In the genomic region with DNA sequence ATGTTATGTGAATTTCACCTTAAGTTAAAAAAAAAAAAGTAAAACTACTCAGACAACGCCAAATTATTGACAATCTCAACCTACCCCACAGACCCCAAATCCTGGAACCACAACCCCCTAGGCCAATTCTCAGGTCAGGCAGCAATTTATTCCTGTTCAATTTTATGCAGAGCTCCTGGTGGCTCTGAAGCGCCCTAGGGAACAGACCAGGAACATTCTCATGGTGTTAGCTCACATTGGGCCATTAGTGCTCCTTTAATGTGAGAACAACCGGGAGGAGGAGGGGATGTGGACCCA, we compare ENCODE assay signal across 8 cellular contexts. TPM values are rescaled to one million over a fixed set of nuclear protein-coding genes. Genes with fewer than 3 reads are reported as not detected.
DNase-seq lines count a peak whose midpoint lies in the region; ATAC-seq lines count a peak whose summit lies in the region.

No MANE protein-coding gene starts in this region.

- intact Hi-C loops in activated T-helper 2 cell treated with anti-CD3 and anti-CD28 coated beads, Interferon-gamma antibody, Interleukin-2, Interleukin-4, amounts not matched to agents 10 μg/mL and 5 μg/mL and 100 μg/mL, durations not matched to agents 14 hours and 24 hours and 36 hours (cut with micrococcal nuclease) = loop anchor here (1.0 to 2.0 kb wide), 2 partner anchors 12 to 69 kb away; no protein-coding TSS in a partner anchor

- peak overlapping the region; percentile 65 to 80 for H3K9ac ChIP-seq in stomach smooth muscle (ENCODE audit: low read length in 2 of 2)

- DNase-seq in DMS79 treated with DMSO at 0.1 percent for 48 hours (lab: John Stamatoyannopoulos, UW) (peak; percentile 58), DMS79 (lab: John Stamatoyannopoulos, UW) (no peak), immature natural killer cell (no peak), GM19238 (ENCODE audit: insufficient read length, low spot score) (no peak), NCI-H1417 treated with DMSO at 0.1 percent for 48 hours (lab: John Stamatoyannopoulos, UW) (no peak)
- no peak for DNase-seq in activated T-helper 2 cell treated with anti-CD3 and anti-CD28 coated beads, Interferon-gamma antibody, Interleukin-2, Interleukin-4, amounts not matched to agents 10 μg/mL and 5 μg/mL and 100 μg/mL, durations not matched to agents 14 hours and 24 hours and 36 hours (ENCODE audit: low spot score)

- H3K4me1 Mint-ChIP-seq in activated T-helper 2 cell treated with anti-CD3 and anti-CD28 coated beads, Interferon-gamma antibody, Interleukin-2, Interleukin-4, amounts not matched to agents 10 μg/mL and 5 μg/mL and 100 μg/mL, durations not matched to agents 14 hours and 24 hours and 36 hours (ENCODE audit: low read depth) = peaks cover 23% of the 10 kb centered on the region
- peaks cover 16 to 24% of the 10 kb centered on the region in 2 donors for H3K4me1 Mint-ChIP-seq in immature natural killer cell

- no peak overlapping the region for H3K27ac Mint-ChIP-seq in activated T-helper 2 cell treated with anti-CD3 and anti-CD28 coated beads, Interferon-gamma antibody, Interleukin-2, Interleukin-4, amounts not matched to agents 10 μg/mL and 5 μg/mL and 100 μg/mL, durations not matched to agents 14 hours and 24 hours and 36 hours
- H3K27ac Mint-ChIP-seq in immature natural killer cell = peak overlapping the region in 5 of 6 donors; percentile 23 to 79 (median 73)

- no peaks in the 10 kb centered on the region for H3K36me3 ChIP-seq in stomach smooth muscle (ENCODE audit: control insufficient read depth in 2 of 2, insufficient read depth in 2 of 2, low read length in 2 of 2)

- peaks cover 20% of the 10 kb centered on the region for H3K4me1 ChIP-seq in stomach smooth muscle (ENCODE audit: control insufficient read depth, insufficient read depth, low read length)

- no peaks in the 10 kb centered on the region for H3K27me3 ChIP-seq in stomach smooth muscle (ENCODE audit: control insufficient read depth in 1 of 2, insufficient read depth in 2 of 2, low read length in 2 of 2)

- peaks cover 6% of the 10 kb centered on the region for H3K27me3 Mint-ChIP-seq in activated T-helper 2 cell treated with anti-CD3 and anti-CD28 coated beads, Interferon-gamma antibody, Interleukin-2, Interleukin-4, amounts not matched to agents 10 μg/mL and 5 μg/mL and 100 μg/mL, durations not matched to agents 14 hours and 24 hours and 36 hours (ENCODE audit: low read depth)
- peaks cover 2 to 5% (median 3%) of the 10 kb centered on the region in 3 donors for H3K27me3 Mint-ChIP-seq in immature natural killer cell (ENCODE audit: low read depth in 3 of 3)

- H3K27ac ChIP-seq in stomach smooth muscle (ENCODE audit: low read length) = peak overlapping the region; percentile 49

- H3K9me3 Mint-ChIP-seq in activated T-helper 2 cell treated with anti-CD3 and anti-CD28 coated beads, Interferon-gamma antibody, Interleukin-2, Interleukin-4, amounts not matched to agents 10 μg/mL and 5 μg/mL and 100 μg/mL, durations not matched to agents 14 hours and 24 hours and 36 hours = no peaks in the 10 kb centered on the region
- H3K9me3 Mint-ChIP-seq in immature natural killer cell = no peaks in the 10 kb centered on the region

- peak overlapping the region; percentile 79 for H3K4me3 Mint-ChIP-seq in activated T-helper 2 cell treated with anti-CD3 and anti-CD28 coated beads, Interferon-gamma antibody, Interleukin-2, Interleukin-4, amounts not matched to agents 10 μg/mL and 5 μg/mL and 100 μg/mL, durations not matched to agents 14 hours and 24 hours and 36 hours (ENCODE audit: low read depth)
- H3K4me3 Mint-ChIP-seq in immature natural killer cell = peak overlapping the region; percentile 81 to 91 (median 87)

- no peak for ATAC-seq in GM19395 (IDR thresholded peaks at IDR 0.05; ENCODE audit: unreplicated experiment)

- H3K9me3 ChIP-seq in stomach smooth muscle (ENCODE audit: control insufficient read depth in 2 of 2, low read length in 2 of 2) = no peaks in the 10 kb centered on the region

- peak overlapping the region; percentile 66 to 79 for H3K4me3 ChIP-seq in stomach smooth muscle (ENCODE audit: low read length in 2 of 2)

- H3K36me3 Mint-ChIP-seq in activated T-helper 2 cell treated with anti-CD3 and anti-CD28 coated beads, Interferon-gamma antibody, Interleukin-2, Interleukin-4, amounts not matched to agents 10 μg/mL and 5 μg/mL and 100 μg/mL, durations not matched to agents 14 hours and 24 hours and 36 hours (ENCODE audit: low read depth) = no peaks in the 10 kb centered on the region
- H3K36me3 Mint-ChIP-seq in immature natural killer cell = peaks cover 0 to 1% (median 0%) of the 10 kb centered on the region in 3 donors

RNA-seq across cellular contexts. Expression of gene PSEN2, which starts 0.4 kb away (rescaled TPM):
- 13.9 and 17.0 TPM in 2 replicates for total RNA-seq in activated T-helper 2 cell treated with anti-CD3 and anti-CD28 coated beads, Interferon-gamma antibody, Interleukin-2, Interleukin-4, amounts not matched to agents 10 μg/mL and 5 μg/mL and 100 μg/mL, durations not matched to agents 14 hours and 24 hours and 36 hours
- polyA plus RNA-seq in immature natural killer cell = 10 to 100 TPM; 19.5 to 23.1 (median 20.2) TPM
